Comparison of ENCODE assay signal across 8 cellular contexts in the genomic region with DNA sequence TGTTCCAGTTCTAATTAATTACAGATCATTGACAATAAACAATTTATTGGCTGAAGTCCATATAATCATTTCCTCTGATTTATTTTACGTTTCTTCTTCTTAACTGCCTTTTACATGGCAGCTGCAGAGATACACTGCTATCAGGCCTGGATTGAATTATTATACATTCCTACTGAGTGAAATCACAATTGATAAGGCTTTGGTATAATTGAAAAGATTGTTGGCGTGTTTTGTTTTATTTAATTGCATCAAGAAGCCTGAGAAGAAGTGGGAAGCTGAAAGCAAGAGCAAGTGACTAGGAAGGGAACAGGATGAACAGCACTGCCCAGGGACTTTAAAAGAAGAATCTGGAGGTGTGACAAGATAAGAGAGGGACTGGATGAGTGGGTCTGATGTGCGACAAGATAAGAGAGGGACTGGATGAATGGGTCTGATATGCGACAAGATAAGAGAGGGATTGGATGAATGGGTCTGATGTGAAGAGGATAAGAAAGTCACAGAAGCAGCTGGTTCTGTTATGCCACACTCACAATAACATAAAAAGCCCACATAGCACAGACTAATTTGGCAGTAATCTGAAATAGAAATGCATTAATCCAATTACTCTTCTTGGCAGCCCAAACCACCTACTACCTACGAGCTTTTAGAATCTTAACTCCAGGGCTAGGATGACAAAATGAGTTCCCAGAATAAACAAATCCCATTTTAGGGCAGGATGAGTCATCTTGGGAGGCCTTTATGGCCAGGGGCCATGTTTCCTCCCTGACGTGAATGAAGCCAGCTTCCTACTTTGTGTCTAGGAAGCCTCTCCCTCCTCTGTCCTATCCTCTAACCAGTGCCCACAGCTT.
DNase-seq lines count a peak whose midpoint lies in the region; ATAC-seq and TF ChIP-seq lines count a peak whose summit lies in the region.

No MANE protein-coding gene starts in this region.

- intact Hi-C loops in sciatic nerve (cut with DNase I): no loop called here

- DNase-seq in GM04504 (ENCODE audit: low read depth): peak; percentile 67
- peak; percentile 8 for DNase-seq in RKO (ENCODE audit: low spot score)
- peak; percentile 34 to 77 for DNase-seq in foreskin keratinocyte
- peak; percentile 71 for DNase-seq in sciatic nerve (ENCODE audit: low spot score)
- DNase-seq in chondrocyte (ENCODE audit: low spot score): no peak
- DNase-seq in NCI-H2107 (lab: John Stamatoyannopoulos, UW): no peak
- no peak for DNase-seq in NCI-H1436 (lab: John Stamatoyannopoulos, UW)

- H3K27me3 Mint-ChIP-seq in chondrocyte (ENCODE audit: low read depth): no peaks in the 10 kb centered on the region

- H3K27ac ChIP-seq in foreskin keratinocyte: no peak overlapping the region

- H3K9me3 Mint-ChIP-seq in chondrocyte (ENCODE audit: low read depth): no peaks in the 10 kb centered on the region

- H3K36me3 Mint-ChIP-seq in chondrocyte (ENCODE audit: low read depth): no peaks in the 10 kb centered on the region

- H3K4me1 Mint-ChIP-seq in chondrocyte (ENCODE audit: low read depth): peaks cover 10% of the 10 kb centered on the region

- H3K4me1 ChIP-seq in foreskin keratinocyte: peaks cover 3% of the 10 kb centered on the region

- TF ChIP-seq CTCF in foreskin keratinocyte (conservative IDR thresholded peaks at IDR 0.05) (no peak), chondrocyte (IDR thresholded peaks at IDR 0.05) (no peak)

- H3K4me3 Mint-ChIP-seq in chondrocyte (ENCODE audit: unreplicated experiment): no peak overlapping the region

- H3K27ac Mint-ChIP-seq in chondrocyte (ENCODE audit: unreplicated experiment): no peak overlapping the region

- H3K27me3 ChIP-seq in foreskin keratinocyte: no peaks in the 10 kb centered on the region

- ATAC-seq in foreskin keratinocyte: peak; percentile 94
- ATAC-seq in sciatic nerve: peak; percentile 93
- no peak for ATAC-seq in GM21515 (IDR thresholded peaks at IDR 0.05; ENCODE audit: unreplicated experiment)

Comparison
In these comparisons a context has a peak if more than half of its experiments do, and no peak if none do; other contexts are left out.
1. DNase-seq: peak in GM04504 (single experiment), RKO (single experiment), foreskin keratinocyte (2 of 2) and sciatic nerve (single experiment); none in chondrocyte (single experiment), NCI-H2107 (single experiment) and NCI-H1436 (single experiment).